ENCODE assay signal across 1 cellular context in the genomic region with DNA sequence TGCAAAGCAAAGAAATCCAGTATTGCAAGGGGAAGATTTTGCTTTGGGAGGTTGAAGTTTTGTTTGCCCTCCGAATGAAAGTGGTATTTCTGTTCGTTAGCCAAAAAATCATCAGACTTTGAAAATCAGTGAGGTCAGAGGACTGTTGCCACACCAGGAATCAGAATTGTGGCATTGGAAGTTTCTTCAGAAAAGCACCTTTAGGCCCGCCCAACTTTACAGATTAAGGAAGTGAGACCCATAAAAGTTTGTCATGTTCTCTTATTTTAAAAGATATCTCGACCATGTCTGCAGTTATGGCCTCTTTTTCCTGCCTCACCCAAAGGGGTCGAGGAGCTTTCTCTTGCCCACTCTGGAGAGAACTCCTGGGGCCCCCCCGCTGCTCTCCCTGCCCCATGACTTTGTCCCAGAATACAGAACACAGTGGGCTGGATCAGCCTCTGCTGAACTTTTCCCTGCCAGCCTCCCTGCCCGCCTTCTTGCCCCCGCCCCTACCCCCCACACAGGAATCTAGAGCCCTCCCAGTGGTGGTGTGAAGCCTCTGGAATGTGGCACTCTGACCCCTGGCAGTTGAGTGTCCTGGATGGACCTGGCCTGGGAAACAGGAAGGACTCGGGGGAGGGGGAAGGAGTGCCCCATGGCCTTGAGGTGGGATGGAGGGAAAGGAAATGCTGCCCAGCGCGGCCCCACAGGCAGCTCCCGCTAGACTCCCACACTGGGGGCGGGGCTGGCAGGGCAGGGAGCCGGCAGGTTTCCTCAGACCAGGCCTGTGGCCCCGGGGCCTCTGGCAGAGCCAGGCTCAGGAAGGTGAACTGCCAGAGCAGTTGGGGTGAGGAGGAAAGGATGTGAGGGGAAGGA.
TF ChIP-seq lines count a peak whose summit lies in the region.

No MANE protein-coding gene starts in this region.

TF ChIP-seq in SK-N-SH treated with all-trans-retinoic acid at 6 μM for 48 hours, 23 proteins besides CTCF, POLR2A, EP300 and RAD21 (continued from another document):
- TF ChIP-seq, protein P1, sequence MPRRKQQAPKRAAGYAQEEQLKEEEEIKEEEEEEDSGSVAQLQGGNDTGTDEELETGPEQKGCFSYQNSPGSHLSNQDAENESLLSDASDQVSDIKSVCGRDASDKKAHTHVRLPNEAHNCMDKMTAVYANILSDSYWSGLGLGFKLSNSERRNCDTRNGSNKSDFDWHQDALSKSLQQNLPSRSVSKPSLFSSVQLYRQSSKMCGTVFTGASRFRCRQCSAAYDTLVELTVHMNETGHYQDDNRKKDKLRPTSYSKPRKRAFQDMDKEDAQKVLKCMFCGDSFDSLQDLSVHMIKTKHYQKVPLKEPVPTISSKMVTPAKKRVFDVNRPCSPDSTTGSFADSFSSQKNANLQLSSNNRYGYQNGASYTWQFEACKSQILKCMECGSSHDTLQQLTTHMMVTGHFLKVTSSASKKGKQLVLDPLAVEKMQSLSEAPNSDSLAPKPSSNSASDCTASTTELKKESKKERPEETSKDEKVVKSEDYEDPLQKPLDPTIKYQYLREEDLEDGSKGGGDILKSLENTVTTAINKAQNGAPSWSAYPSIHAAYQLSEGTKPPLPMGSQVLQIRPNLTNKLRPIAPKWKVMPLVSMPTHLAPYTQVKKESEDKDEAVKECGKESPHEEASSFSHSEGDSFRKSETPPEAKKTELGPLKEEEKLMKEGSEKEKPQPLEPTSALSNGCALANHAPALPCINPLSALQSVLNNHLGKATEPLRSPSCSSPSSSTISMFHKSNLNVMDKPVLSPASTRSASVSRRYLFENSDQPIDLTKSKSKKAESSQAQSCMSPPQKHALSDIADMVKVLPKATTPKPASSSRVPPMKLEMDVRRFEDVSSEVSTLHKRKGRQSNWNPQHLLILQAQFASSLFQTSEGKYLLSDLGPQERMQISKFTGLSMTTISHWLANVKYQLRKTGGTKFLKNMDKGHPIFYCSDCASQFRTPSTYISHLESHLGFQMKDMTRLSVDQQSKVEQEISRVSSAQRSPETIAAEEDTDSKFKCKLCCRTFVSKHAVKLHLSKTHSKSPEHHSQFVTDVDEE (CRISPR knock-in tag; IDR thresholded peaks at IDR 0.05) = no peak
- TF ChIP-seq SNAI2 (CRISPR knock-in tag; IDR thresholded peaks at IDR 0.05) = no peak
- no peak for TF ChIP-seq ZNF70 (CRISPR knock-in tag; IDR thresholded peaks at IDR 0.05)
- TF ChIP-seq, protein P2, sequence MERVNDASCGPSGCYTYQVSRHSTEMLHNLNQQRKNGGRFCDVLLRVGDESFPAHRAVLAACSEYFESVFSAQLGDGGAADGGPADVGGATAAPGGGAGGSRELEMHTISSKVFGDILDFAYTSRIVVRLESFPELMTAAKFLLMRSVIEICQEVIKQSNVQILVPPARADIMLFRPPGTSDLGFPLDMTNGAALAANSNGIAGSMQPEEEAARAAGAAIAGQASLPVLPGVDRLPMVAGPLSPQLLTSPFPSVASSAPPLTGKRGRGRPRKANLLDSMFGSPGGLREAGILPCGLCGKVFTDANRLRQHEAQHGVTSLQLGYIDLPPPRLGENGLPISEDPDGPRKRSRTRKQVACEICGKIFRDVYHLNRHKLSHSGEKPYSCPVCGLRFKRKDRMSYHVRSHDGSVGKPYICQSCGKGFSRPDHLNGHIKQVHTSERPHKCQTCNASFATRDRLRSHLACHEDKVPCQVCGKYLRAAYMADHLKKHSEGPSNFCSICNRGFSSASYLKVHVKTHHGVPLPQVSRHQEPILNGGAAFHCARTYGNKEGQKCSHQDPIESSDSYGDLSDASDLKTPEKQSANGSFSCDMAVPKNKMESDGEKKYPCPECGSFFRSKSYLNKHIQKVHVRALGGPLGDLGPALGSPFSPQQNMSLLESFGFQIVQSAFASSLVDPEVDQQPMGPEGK (CRISPR knock-in tag; IDR thresholded peaks at IDR 0.05; ENCODE audit: borderline replicate concordance) = no peak; the same call in 1 of the 2 replicates
- TF ChIP-seq, protein P3, sequence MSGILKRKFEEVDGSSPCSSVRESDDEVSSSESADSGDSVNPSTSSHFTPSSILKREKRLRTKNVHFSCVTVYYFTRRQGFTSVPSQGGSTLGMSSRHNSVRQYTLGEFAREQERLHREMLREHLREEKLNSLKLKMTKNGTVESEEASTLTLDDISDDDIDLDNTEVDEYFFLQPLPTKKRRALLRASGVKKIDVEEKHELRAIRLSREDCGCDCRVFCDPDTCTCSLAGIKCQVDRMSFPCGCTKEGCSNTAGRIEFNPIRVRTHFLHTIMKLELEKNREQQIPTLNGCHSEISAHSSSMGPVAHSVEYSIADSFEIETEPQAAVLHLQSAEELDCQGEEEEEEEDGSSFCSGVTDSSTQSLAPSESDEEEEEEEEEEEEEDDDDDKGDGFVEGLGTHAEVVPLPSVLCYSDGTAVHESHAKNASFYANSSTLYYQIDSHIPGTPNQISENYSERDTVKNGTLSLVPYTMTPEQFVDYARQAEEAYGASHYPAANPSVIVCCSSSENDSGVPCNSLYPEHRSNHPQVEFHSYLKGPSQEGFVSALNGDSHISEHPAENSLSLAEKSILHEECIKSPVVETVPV (CRISPR knock-in tag; IDR thresholded peaks at IDR 0.05) = no peak
- no peak for TF ChIP-seq OSR1 (CRISPR knock-in tag; IDR thresholded peaks at IDR 0.05)
- TF ChIP-seq ISL1 (CRISPR knock-in tag; IDR thresholded peaks at IDR 0.05) = no peak
- no peak for TF ChIP-seq CSDC2 (CRISPR knock-in tag; IDR thresholded peaks at IDR 0.05)
- TF ChIP-seq, protein P4, sequence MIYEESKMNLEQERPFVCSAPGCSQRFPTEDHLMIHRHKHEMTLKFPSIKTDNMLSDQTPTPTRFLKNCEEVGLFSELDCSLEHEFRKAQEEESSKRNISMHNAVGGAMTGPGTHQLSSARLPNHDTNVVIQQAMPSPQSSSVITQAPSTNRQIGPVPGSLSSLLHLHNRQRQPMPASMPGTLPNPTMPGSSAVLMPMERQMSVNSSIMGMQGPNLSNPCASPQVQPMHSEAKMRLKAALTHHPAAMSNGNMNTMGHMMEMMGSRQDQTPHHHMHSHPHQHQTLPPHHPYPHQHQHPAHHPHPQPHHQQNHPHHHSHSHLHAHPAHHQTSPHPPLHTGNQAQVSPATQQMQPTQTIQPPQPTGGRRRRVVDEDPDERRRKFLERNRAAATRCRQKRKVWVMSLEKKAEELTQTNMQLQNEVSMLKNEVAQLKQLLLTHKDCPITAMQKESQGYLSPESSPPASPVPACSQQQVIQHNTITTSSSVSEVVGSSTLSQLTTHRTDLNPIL (CRISPR knock-in tag; IDR thresholded peaks at IDR 0.05; ENCODE audit: low read depth) = no peak
- TF ChIP-seq ZC3H10 (CRISPR knock-in tag; IDR thresholded peaks at IDR 0.05) = no peak
- TF ChIP-seq BACH2 (CRISPR knock-in tag; IDR thresholded peaks at IDR 0.05; ENCODE audit: borderline replicate concordance) = no peak
- no peak for TF ChIP-seq ESRRG (CRISPR knock-in tag; IDR thresholded peaks at IDR 0.05)
